In the genomic region with DNA sequence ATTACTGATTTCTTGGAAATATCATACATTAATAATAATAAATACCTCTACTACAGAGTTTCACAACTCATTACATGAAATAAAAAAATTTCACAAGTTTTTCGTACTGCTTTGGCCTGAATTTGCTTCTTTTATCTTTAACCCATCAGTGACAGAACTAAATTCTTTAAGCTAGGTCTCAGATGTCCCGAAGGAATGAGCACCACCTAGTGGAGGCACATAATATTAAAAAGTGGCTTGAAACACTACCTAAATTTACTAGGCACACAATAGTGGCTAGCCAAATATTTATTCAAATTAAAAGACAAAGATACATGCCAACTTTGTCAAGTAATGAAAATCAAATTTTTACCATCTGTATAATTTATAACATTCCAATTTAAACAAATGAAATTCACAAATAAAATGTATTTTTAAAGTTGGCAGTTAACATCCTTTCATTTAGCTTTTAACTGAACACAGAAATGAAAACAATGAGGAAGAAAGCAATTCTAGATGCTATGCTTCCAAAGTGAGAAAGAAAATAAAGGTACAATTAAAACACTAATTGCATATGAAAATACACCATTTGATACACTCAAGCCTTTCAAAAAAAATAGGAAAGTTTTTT, we compare ENCODE assay signal across 8 cellular contexts.
DNase-seq lines count a peak whose midpoint lies in the region; ATAC-seq and TF ChIP-seq lines count a peak whose summit lies in the region.

No MANE protein-coding gene starts in this region.

- peaks cover 2% of the 10 kb centered on the region; the same call in 1 of the 2 replicates for H3K27me3 Mint-ChIP-seq in HFFc6 (ENCODE audit: insufficient read depth)
- no peaks in the 10 kb centered on the region for H3K27me3 Mint-ChIP-seq in activated naive CD8-positive, alpha-beta T cell treated with anti-CD3 and anti-CD28 coated beads, Interleukin-2, amount 50 U/mL, for 24 hours

- peak overlapping the region; percentile 70 for H3K27ac Mint-ChIP-seq in HFFc6
- H3K27ac Mint-ChIP-seq in activated naive CD8-positive, alpha-beta T cell treated with anti-CD3 and anti-CD28 coated beads, Interleukin-2, amount 50 U/mL, for 24 hours: no peak overlapping the region

- no peaks in the 10 kb centered on the region for H3K9me3 Mint-ChIP-seq in HFFc6
- H3K9me3 Mint-ChIP-seq in activated naive CD8-positive, alpha-beta T cell treated with anti-CD3 and anti-CD28 coated beads, Interleukin-2, amount 50 U/mL, for 24 hours: no peaks in the 10 kb centered on the region

- ATAC-seq in activated naive CD8-positive, alpha-beta T cell treated with anti-CD3 and anti-CD28 coated beads, Interleukin-2, amount 50 U/mL, for 24 hours: peak; percentile 42
- ATAC-seq in left cardiac atrium: peak; percentile 53 to 81
- no peak for ATAC-seq in GM19023 (IDR thresholded peaks at IDR 0.05; ENCODE audit: unreplicated experiment)

- H3K4me3 Mint-ChIP-seq in HFFc6: no peak overlapping the region; the same call in 1 of the 2 replicates
- peak overlapping the region; percentile 78 for H3K4me3 Mint-ChIP-seq in activated naive CD8-positive, alpha-beta T cell treated with anti-CD3 and anti-CD28 coated beads, Interleukin-2, amount 50 U/mL, for 24 hours

- 0 out of 2 replicates have a peak, but pooled peaks cover 1% of the 10 kb centered on the region for H3K36me3 Mint-ChIP-seq in HFFc6 (ENCODE audit: low read depth)
- H3K36me3 Mint-ChIP-seq in activated naive CD8-positive, alpha-beta T cell treated with anti-CD3 and anti-CD28 coated beads, Interleukin-2, amount 50 U/mL, for 24 hours (ENCODE audit: low read depth): no peaks in the 10 kb centered on the region

- TF ChIP-seq CTCF in HFFc6 (IDR thresholded peaks at IDR 0.05): peak; percentile 97

- peak; percentile 54 for DNase-seq in stimulated activated CD4-positive, alpha-beta T cell treated with anti-CD3 and anti-CD28 coated beads, Interleukin-4, amount 100 ng/mL, for 24 hours
- no peak for DNase-seq in stimulated activated CD4-positive, alpha-beta T cell treated with anti-CD3 and anti-CD28 coated beads, Interleukin-4, amount 100 ng/mL, for 4 hours
- DNase-seq in HFFc6: peak; percentile 64
- DNase-seq in NCI-H69 (lab: John Stamatoyannopoulos, UW): peak; percentile 29
- DNase-seq in activated naive CD8-positive, alpha-beta T cell treated with anti-CD3 and anti-CD28 coated beads, Interleukin-2, amount 50 U/mL, for 24 hours: peak; percentile 25
- DNase-seq in left cardiac atrium: no peak
- peak; percentile 14 for DNase-seq in retina

- H3K4me1 Mint-ChIP-seq in HFFc6 (ENCODE audit: low read depth): peaks cover 46% of the 10 kb centered on the region
- peaks cover 29% of the 10 kb centered on the region for H3K4me1 Mint-ChIP-seq in activated naive CD8-positive, alpha-beta T cell treated with anti-CD3 and anti-CD28 coated beads, Interleukin-2, amount 50 U/mL, for 24 hours

- intact Hi-C loops in left cardiac atrium (cut with DNase I): loop anchor here in 1 of 2 donors (5.0 kb wide), 2 partner anchors 437 to 732 kb away; no protein-coding TSS in a partner anchor

Comparison
In these comparisons a context has a peak if more than half of its experiments do, and no peak if none do; other contexts are left out.
1. DNase-seq: peak in stimulated activated CD4-positive, alpha-beta T cell treated with anti-CD3 and anti-CD28 coated beads, Interleukin-4, amount 100 ng/mL, for 24 hours (single experiment), HFFc6 (single experiment), NCI-H69 (single experiment), activated naive CD8-positive, alpha-beta T cell treated with anti-CD3 and anti-CD28 coated beads, Interleukin-2, amount 50 U/mL, for 24 hours (single experiment) and retina (single experiment); none in stimulated activated CD4-positive, alpha-beta T cell treated with anti-CD3 and anti-CD28 coated beads, Interleukin-4, amount 100 ng/mL, for 4 hours (0 of 2) and left cardiac atrium (single experiment).